Comparison of ENCODE assay signal across 14 cellular contexts in genomic region chr2:220227272-220227920, GRCh38.
A peak's percentile ranks its signal among the peaks of the same experiment; 100 is the strongest.
DNase-seq lines count a peak whose midpoint lies in the region; ATAC-seq and TF ChIP-seq lines count a peak whose summit lies in the region.
"Had no signal": no experiment of that assay in that cellular context is flagged by ENCODE, and none has a peak within 500 bp of the region (broad histone marks: within the 10 kb centered on the region; RNA-seq: fewer than 3 reads in every experiment).

No MANE protein-coding gene starts in this region.

- no peak overlapping the region for H3K4me3 Mint-ChIP-seq in activated CD8-positive, alpha-beta T cell treated with anti-CD3 and anti-CD28 coated beads for 36 hours
- H3K4me3 Mint-ChIP-seq: stimulated activated naive CD8-positive, alpha-beta T cell treated with anti-CD3 and anti-CD28 coated beads, Interleukin-15, Interleukin-2, amounts not matched to agents 100 ng/mL and 50 ng/mL, for 24 hours had no signal

- CTCF ChIA-PET in activated CD8-positive, alpha-beta T cell treated with anti-CD3 and anti-CD28 coated beads for 36 hours (lab: Charles Lee) = no interaction called here

- no peaks in the 10 kb centered on the region for H3K9me2 ChIP-seq in Karpas-422 (replicated peaks; ENCODE audit: insufficient read depth, low read length)

- intact Hi-C loops in activated CD8-positive, alpha-beta T cell treated with anti-CD3 and anti-CD28 coated beads for 36 hours (cut with micrococcal nuclease) = no loop called here

- H3K27ac ChIP-seq in SJSA1 = peak overlapping the region; percentile 82
- no peak overlapping the region for H3K27ac ChIP-seq in Karpas-422 (ENCODE audit: low read length)
- H3K27ac ChIP-seq: sigmoid colon had no signal

- H3K27me3 Mint-ChIP-seq in activated CD8-positive, alpha-beta T cell treated with anti-CD3 and anti-CD28 coated beads for 36 hours = no peaks in the 10 kb centered on the region
- H3K27me3 Mint-ChIP-seq: stimulated activated naive CD8-positive, alpha-beta T cell treated with anti-CD3 and anti-CD28 coated beads, Interleukin-15, Interleukin-2, amounts not matched to agents 100 ng/mL and 50 ng/mL, for 24 hours had no signal

- H3K36me3 Mint-ChIP-seq in activated CD8-positive, alpha-beta T cell treated with anti-CD3 and anti-CD28 coated beads for 36 hours (ENCODE audit: low read depth) = no peaks in the 10 kb centered on the region

- H3K4me1 Mint-ChIP-seq in activated CD8-positive, alpha-beta T cell treated with anti-CD3 and anti-CD28 coated beads for 36 hours (ENCODE audit: low read depth) = no peaks in the 10 kb centered on the region

- H3K9ac ChIP-seq in Karpas-422 (ENCODE audit: low read length) = no peak overlapping the region

- H4K20me1 ChIP-seq in Karpas-422 (ENCODE audit: insufficient read depth, low read depth, low read length) = no peaks in the 10 kb centered on the region

- H3K9me3 ChIP-seq in SJSA1 (replicated peaks) = no peaks in the 10 kb centered on the region
- no peaks in the 10 kb centered on the region for H3K9me3 ChIP-seq in Karpas-422 (ENCODE audit: low read length)
- H3K9me3 ChIP-seq: sigmoid colon had no signal

- no peak overlapping the region for H3K27ac Mint-ChIP-seq in activated CD8-positive, alpha-beta T cell treated with anti-CD3 and anti-CD28 coated beads for 36 hours

- TF ChIP-seq CTCF in fibroblast of pulmonary artery (IDR thresholded peaks at IDR 0.05; ENCODE audit: low read length, missing control alignments) = no peak
- no peak for TF ChIP-seq CTCF in activated CD8-positive, alpha-beta T cell treated with anti-CD3 and anti-CD28 coated beads for 36 hours (IDR thresholded peaks at IDR 0.05)

- no peak for ATAC-seq in activated CD8-positive, alpha-beta T cell treated with anti-CD3 and anti-CD28 coated beads for 36 hours
- ATAC-seq: left ventricle myocardium superior had no signal

- H3K4me3 ChIP-seq in SJSA1 (no peak overlapping the region), fibroblast of pulmonary artery (replicated peaks; ENCODE audit: low read depth, low read length) (no peak overlapping the region), Karpas-422 (ENCODE audit: low read length) (no peak overlapping the region)
- H3K4me3 ChIP-seq: sigmoid colon had no signal

- no peak overlapping the region for H3K4me2 ChIP-seq in Karpas-422 (ENCODE audit: low read depth, low read length, poor library complexity, severe bottlenecking)

- POLR2A ChIA-PET in activated CD8-positive, alpha-beta T cell treated with anti-CD3 and anti-CD28 coated beads for 36 hours (lab: Charles Lee) = no interaction called here

- no peaks in the 10 kb centered on the region for H3K9me3 Mint-ChIP-seq in activated CD8-positive, alpha-beta T cell treated with anti-CD3 and anti-CD28 coated beads for 36 hours

- no peaks in the 10 kb centered on the region for H3K79me2 ChIP-seq in Karpas-422 (ENCODE audit: low read length)

- H3K27me3 ChIP-seq in SJSA1 (replicated peaks) (no peaks in the 10 kb centered on the region), Karpas-422 (ENCODE audit: low read length) (no peaks in the 10 kb centered on the region)
- H3K27me3 ChIP-seq: sigmoid colon had no signal

- DNase-seq in GM04503 (ENCODE audit: low read depth) = peak; percentile 82
- peak in 1 of 2 experiments; percentile 12 for DNase-seq in SJSA1 (ENCODE audit: low read depth in 1 of 2, low spot score in 2 of 2)
- peak; percentile 32 for DNase-seq in fibroblast of pulmonary artery (ENCODE audit: low read depth)
- DNase-seq in stromal cell of bone marrow (ENCODE audit: low read depth) = peak; percentile 65
- DNase-seq in Karpas-422 = no peak
- no peak for DNase-seq in stimulated activated CD4-positive, alpha-beta T cell treated with anti-CD3 and anti-CD28 coated beads, Interleukin-15, amount 100 ng/mL, for 24 hours
- no peak for DNase-seq in activated CD8-positive, alpha-beta T cell treated with anti-CD3 and anti-CD28 coated beads for 36 hours
- DNase-seq: activated CD8-positive, alpha-beta memory T cell treated with anti-CD3 and anti-CD28 coated beads for 24 hours; activated effector memory CD4-positive, alpha-beta T cell treated with anti-CD3 and anti-CD28 coated beads, Interleukin-2, amount 50 U/mL, for 16 hours; central memory CD4-positive, alpha-beta T cell; hippocampal formation; left ventricle myocardium superior; sigmoid colon had no signal

- no peak overlapping the region for H2AFZ ChIP-seq in Karpas-422 (ENCODE audit: low read length)

- H3K4me1 ChIP-seq in SJSA1 (replicated peaks) = peaks cover 66% of the 10 kb centered on the region
- H3K4me1 ChIP-seq in Karpas-422 (ENCODE audit: low read length) = no peaks in the 10 kb centered on the region

- H3K36me3 ChIP-seq in SJSA1 (no peaks in the 10 kb centered on the region), Karpas-422 (ENCODE audit: insufficient read depth, low read length) (no peaks in the 10 kb centered on the region)
- H3K36me3 ChIP-seq: sigmoid colon had no signal

Comparison
In these comparisons a context has a peak if more than half of its experiments do, and no peak if none do; other contexts are left out.
1. DNase-seq: peak in GM04503 (single experiment), fibroblast of pulmonary artery (single experiment) and stromal cell of bone marrow (single experiment); none in Karpas-422 (single experiment), stimulated activated CD4-positive, alpha-beta T cell treated with anti-CD3 and anti-CD28 coated beads, Interleukin-15, amount 100 ng/mL, for 24 hours (single experiment) and activated CD8-positive, alpha-beta T cell treated with anti-CD3 and anti-CD28 coated beads for 36 hours (single experiment).